ENCODE assay signal across 11 cellular contexts in the genomic region with DNA sequence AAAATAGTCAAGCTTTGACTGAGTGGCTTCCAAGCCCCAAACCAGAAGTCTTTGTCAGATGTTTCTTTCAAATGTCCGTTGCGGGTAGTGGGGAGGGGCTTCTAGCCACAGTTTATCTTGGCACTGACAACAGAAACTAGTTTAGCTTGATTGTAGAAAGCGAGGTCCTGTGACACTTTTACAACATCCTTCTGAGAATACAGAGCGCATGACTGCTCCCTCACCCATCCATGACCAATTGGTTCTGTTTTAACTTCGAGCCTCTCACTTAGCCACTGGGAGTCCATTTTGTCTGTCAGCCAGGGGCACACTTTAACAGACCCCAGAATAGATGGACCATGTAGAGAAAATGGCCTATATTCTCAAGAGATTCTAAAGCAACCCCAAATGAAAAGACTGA.
A peak's percentile ranks its signal among the peaks of the same experiment; 100 is the strongest.
DNase-seq lines count a peak whose midpoint lies in the region; ATAC-seq and TF ChIP-seq lines count a peak whose summit lies in the region.
"Had no signal": no experiment of that assay in that cellular context is flagged by ENCODE, and none has a peak within 500 bp of the region (broad histone marks: within the 10 kb centered on the region; RNA-seq: fewer than 3 reads in every experiment).

No MANE protein-coding gene starts in this region.

- DNase-seq in astrocyte of the spinal cord (ENCODE audit: low read depth, low spot score), result peak; percentile 13
- DNase-seq in stimulated activated CD4-positive, alpha-beta T cell treated with anti-CD3 and anti-CD28 coated beads, Interleukin-2, amount 100 ng/mL, for 48 hours, result no peak
- DNase-seq in H9, result no peak
- DNase-seq in NCI-H2227 treated with DMSO at 0.1 percent for 48 hours (lab: John Stamatoyannopoulos, UW), result no peak
- DNase-seq in retina, result no peak
- DNase-seq: activated T-cell treated with anti-CD3 and anti-CD28 coated beads, Interleukin-2, amount 50 U/mL, for 4 hours; AML-193; erythroblast had no signal

- no peak overlapping the region for H3K23ac ChIP-seq in H9 (ENCODE audit: insufficient read length, low read depth, low read length)

- H3K18ac ChIP-seq in H9 (ENCODE audit: insufficient read length, low read depth, low read length), result no peak overlapping the region

- H3K79me1 ChIP-seq in H9 (ENCODE audit: insufficient read depth, low read depth, low read length, poor library complexity, severe bottlenecking), result no peaks in the 10 kb centered on the region

- H3K36me3 Mint-ChIP-seq in H9 (ENCODE audit: insufficient read depth in 1 of 3, low read depth in 3 of 3), result no peaks in the 10 kb centered on the region; a peak in 1 of 7 replicates

- no peak overlapping the region for H2BK120ac ChIP-seq in H9 (ENCODE audit: low read depth, low read length, poor library complexity, severe bottlenecking)

- no peak overlapping the region for H2BK5ac ChIP-seq in H9 (ENCODE audit: insufficient read length, low read length)

- H3K9ac ChIP-seq in BLaER1 treated with 17β-estradiol and CSF1 and Interleukin-3, amounts not matched to agents 10 nM and 100 nM, result no peak overlapping the region; a peak in 1 of 22 replicates
- no peak overlapping the region for H3K9ac ChIP-seq in H9 (ENCODE audit: extremely low read depth, insufficient read length, low read length)

- H3K4ac ChIP-seq in H9 (ENCODE audit: low read depth, low read length), result no peak overlapping the region

- no peaks in the 10 kb centered on the region for H3K27me3 ChIP-seq in BLaER1 treated with 17β-estradiol and CSF1 and Interleukin-3, amounts not matched to agents 10 nM and 100 nM
- no peaks in the 10 kb centered on the region for H3K27me3 ChIP-seq in H9 (ENCODE audit: insufficient read depth, low read length)

- no peak overlapping the region for H3K4me3 Mint-ChIP-seq in H9
- H3K4me3 Mint-ChIP-seq: activated T-cell treated with anti-CD3 and anti-CD28 coated beads, Interleukin-2, amount 50 U/mL, for 4 hours had no signal

- peak overlapping the region in 3 of 11 experiments; percentile 7 to 26 (median 21); a peak in 3 of 22 replicates for H3K27ac ChIP-seq in BLaER1 treated with 17β-estradiol and CSF1 and Interleukin-3, amounts not matched to agents 10 nM and 100 nM
- no peak overlapping the region for H3K27ac ChIP-seq in H9 (ENCODE audit: insufficient read length, low read depth, low read length)

- no peak overlapping the region for H2AK5ac ChIP-seq in H9 (ENCODE audit: insufficient read length, low read length)

- no peaks in the 10 kb centered on the region for H3K36me3 ChIP-seq in BLaER1 treated with 17β-estradiol and CSF1 and Interleukin-3, amounts not matched to agents 10 nM and 100 nM

- TF ChIP-seq CTCF in astrocyte of the spinal cord (IDR thresholded peaks at IDR 0.05; ENCODE audit: low read depth, low read length), result no peak
- TF ChIP-seq CTCF in H9 (conservative IDR thresholded peaks at IDR 0.05), result no peak

- ATAC-seq in GM19397 (IDR thresholded peaks at IDR 0.05; ENCODE audit: unreplicated experiment) (peak; percentile 55), HG03066 (IDR thresholded peaks at IDR 0.05; ENCODE audit: low read depth, unreplicated experiment) (peak; percentile 85)
- ATAC-seq: activated T-cell treated with anti-CD3 and anti-CD28 coated beads, Interleukin-2, amount 50 U/mL, for 4 hours had no signal

- WGBS in H9 (ENCODE audit: extremely low coverage, insufficient read length, low lambda C conversion rate), result no CpG with 5 or more reads among the region's 5 CpGs

- no peaks in the 10 kb centered on the region for H4K20me1 ChIP-seq in BLaER1 treated with 17β-estradiol and CSF1 and Interleukin-3, amounts not matched to agents 10 nM and 100 nM
- no peaks in the 10 kb centered on the region for H4K20me1 ChIP-seq in H9 (ENCODE audit: control insufficient read depth, insufficient read depth, insufficient read length)

- no peaks in the 10 kb centered on the region for H3K4me1 Mint-ChIP-seq in H9

- no peak overlapping the region for H3T11ph ChIP-seq in H9 (ENCODE audit: low read length)

- H3K27me3 Mint-ChIP-seq in H9 (ENCODE audit: low read depth), result no peaks in the 10 kb centered on the region

- no peak overlapping the region for H2BK12ac ChIP-seq in H9 (ENCODE audit: insufficient read length, low read depth, low read length)

- H3K9me3 ChIP-seq in BLaER1 treated with 17β-estradiol and CSF1 and Interleukin-3, amounts not matched to agents 10 nM and 100 nM (replicated peaks in 1 of 11), result peaks cover 4 to 15% (median 9%) of the 10 kb centered on the region in 11 experiments; a peak in 14 of 22 replicates
- no peaks in the 10 kb centered on the region for H3K9me3 ChIP-seq in H9 (ENCODE audit: control insufficient read depth, low read depth, low read length)

- no peak overlapping the region for H2BK20ac ChIP-seq in H9 (ENCODE audit: low read depth, low read length, poor library complexity, severe bottlenecking)

- H2AFZ ChIP-seq in H9 (ENCODE audit: low read length), result no peak overlapping the region

- H3K4me1 ChIP-seq in BLaER1 treated with 17β-estradiol and CSF1 and Interleukin-3, amounts not matched to agents 10 nM and 100 nM, result peaks cover 0 to 15% (median 9%) of the 10 kb centered on the region in 10 experiments; a peak in 12 of 20 replicates
- H3K4me1 ChIP-seq in H9 (ENCODE audit: insufficient read depth, low read length), result no peaks in the 10 kb centered on the region

- no peak overlapping the region for H3K56ac ChIP-seq in H9 (ENCODE audit: insufficient read length, low read depth, low read length)

- H3K14ac ChIP-seq in H9 (ENCODE audit: insufficient read depth, low read length), result no peak overlapping the region

- H3K4me3 ChIP-seq in BLaER1 treated with 17β-estradiol and CSF1 and Interleukin-3, amounts not matched to agents 10 nM and 100 nM, result no peak overlapping the region
- H3K4me3 ChIP-seq in astrocyte of the spinal cord (ENCODE audit: low read depth, low read length), result no peak overlapping the region

- H3K9me3 Mint-ChIP-seq in H9, result peaks cover 0 to 3% of the 10 kb centered on the region in 2 experiments; a peak in 2 of 5 replicates

- in situ Hi-C loops in astrocyte of the spinal cord (cut with HindIII; ENCODE audit: low sequenced_read_pairs), result no loop called here

- peak overlapping the region in 9 of 11 experiments; percentile 4 to 63 (median 42); a peak in 15 of 22 replicates for H3K4me2 ChIP-seq in BLaER1 treated with 17β-estradiol and CSF1 and Interleukin-3, amounts not matched to agents 10 nM and 100 nM
- H3K4me2 ChIP-seq in H9 (ENCODE audit: insufficient read depth, insufficient read length, low read length), result no peak overlapping the region

- no peak overlapping the region for H3K27ac Mint-ChIP-seq in H9

- no peak overlapping the region for H2BK15ac ChIP-seq in H9 (ENCODE audit: low read depth, low read length)

- H4K5ac ChIP-seq in H9 (ENCODE audit: insufficient read length, low read depth, low read length), result no peak overlapping the region

- no peaks in the 10 kb centered on the region for H3K23me2 ChIP-seq in H9 (ENCODE audit: insufficient read length, low read depth, low read length, poor library complexity, severe bottlenecking)

- H4K8ac ChIP-seq in H9 (replicated peaks; ENCODE audit: insufficient read length, low read depth, low read length), result no peak overlapping the region

- H4K91ac ChIP-seq in H9 (ENCODE audit: insufficient read length, low read depth, low read length), result no peak overlapping the region

- no peaks in the 10 kb centered on the region for H3K79me2 ChIP-seq in H9 (ENCODE audit: insufficient read depth, low read length)
